Comparison of ENCODE assay signal across 8 cellular contexts in the genomic region with DNA sequence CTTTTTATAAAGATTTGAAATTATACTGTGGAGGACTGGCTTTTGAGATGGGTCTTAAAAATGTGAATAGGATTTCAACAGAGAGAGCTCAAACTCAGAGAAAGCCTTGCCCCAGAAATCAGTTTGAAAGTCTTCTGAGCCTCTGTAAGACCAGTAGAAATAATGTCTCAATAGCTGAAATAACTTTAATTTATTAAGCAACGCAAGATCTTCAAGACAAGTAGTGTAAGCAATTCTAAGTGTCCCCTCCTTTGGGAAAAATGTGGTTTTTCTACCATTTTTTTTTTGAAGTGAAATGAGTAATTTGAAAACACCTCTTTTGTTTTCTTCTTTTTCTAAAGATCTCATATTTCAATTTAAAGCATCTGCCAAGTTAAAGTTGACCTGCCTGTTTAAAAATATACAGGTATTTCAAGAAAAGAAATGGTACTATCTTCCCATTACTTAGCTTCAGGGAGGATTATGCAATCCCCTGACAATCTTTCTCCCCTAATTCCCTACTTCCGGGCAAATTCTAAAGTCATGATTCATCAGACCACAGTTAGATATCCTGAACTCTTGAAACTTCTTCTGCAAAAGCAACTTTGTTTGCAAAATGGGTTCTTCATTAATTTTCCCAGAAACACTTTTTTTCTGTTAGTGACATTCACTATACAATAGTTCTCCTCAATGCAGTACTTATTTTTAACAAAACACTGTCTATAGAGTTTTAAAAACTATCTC. TPM values are rescaled to one million over a fixed set of nuclear protein-coding genes. Genes with fewer than 3 reads are reported as not detected.
A peak's percentile ranks its signal among the peaks of the same experiment; 100 is the strongest.
DNase-seq lines count a peak whose midpoint lies in the region; ATAC-seq and TF ChIP-seq lines count a peak whose summit lies in the region.

No MANE protein-coding gene starts in this region.

- TF ChIP-seq CTCF in astrocyte of the cerebellum (IDR thresholded peaks at IDR 0.05; ENCODE audit: low read depth, low read length, missing control alignments), result no peak

- no peak overlapping the region for H3K4me3 ChIP-seq in astrocyte of the cerebellum (ENCODE audit: low read depth, low read length)

- ATAC-seq in left lobe of liver (peak; percentile 36), GM21381 (IDR thresholded peaks at IDR 0.05; ENCODE audit: unreplicated experiment) (no peak), HG02759 (IDR thresholded peaks at IDR 0.05; ENCODE audit: unreplicated experiment) (no peak)

- DNase-seq in ACHN, result peak; percentile 81
- peak; percentile 81 to 85 for DNase-seq in Kasumi-1 (lab: John Stamatoyannopoulos, UW)
- DNase-seq in astrocyte of the cerebellum (ENCODE audit: low read depth), result peak; percentile 65
- no peak for DNase-seq in left lobe of liver (ENCODE audit: low spot score)
- no peak for DNase-seq in NCI-H187 (lab: John Stamatoyannopoulos, UW)
- DNase-seq in activated CD4-positive, alpha-beta T cell treated with anti-CD3 and anti-CD28 coated beads, Interleukin-2, amount 50 U/mL, for 4 hours, result no peak

- in situ Hi-C loops in ACHN (cut with HindIII; ENCODE audit: low pct_ligation_motif_present, low pct_unique_long_range_greater_than_20kb, low sequenced_read_pairs), result no loop called here
- in situ Hi-C loops in astrocyte of the cerebellum (cut with HindIII; ENCODE audit: low sequenced_read_pairs), result no loop called here

RNA-seq across cellular contexts. Expression of a gene that starts 7.9 kb away (rescaled TPM):
- total RNA-seq in left lobe of liver, result 3.7 TPM

Comparison
In these comparisons a context has a peak if more than half of its experiments do, and no peak if none do; other contexts are left out.
1. DNase-seq: peak in ACHN (single experiment), Kasumi-1 (2 of 2) and astrocyte of the cerebellum (single experiment); none in left lobe of liver (single experiment), NCI-H187 (0 of 2) and activated CD4-positive, alpha-beta T cell treated with anti-CD3 and anti-CD28 coated beads, Interleukin-2, amount 50 U/mL, for 4 hours (0 of 2).